Comparison of ENCODE assay signal across 8 cellular contexts in the genomic region with DNA sequence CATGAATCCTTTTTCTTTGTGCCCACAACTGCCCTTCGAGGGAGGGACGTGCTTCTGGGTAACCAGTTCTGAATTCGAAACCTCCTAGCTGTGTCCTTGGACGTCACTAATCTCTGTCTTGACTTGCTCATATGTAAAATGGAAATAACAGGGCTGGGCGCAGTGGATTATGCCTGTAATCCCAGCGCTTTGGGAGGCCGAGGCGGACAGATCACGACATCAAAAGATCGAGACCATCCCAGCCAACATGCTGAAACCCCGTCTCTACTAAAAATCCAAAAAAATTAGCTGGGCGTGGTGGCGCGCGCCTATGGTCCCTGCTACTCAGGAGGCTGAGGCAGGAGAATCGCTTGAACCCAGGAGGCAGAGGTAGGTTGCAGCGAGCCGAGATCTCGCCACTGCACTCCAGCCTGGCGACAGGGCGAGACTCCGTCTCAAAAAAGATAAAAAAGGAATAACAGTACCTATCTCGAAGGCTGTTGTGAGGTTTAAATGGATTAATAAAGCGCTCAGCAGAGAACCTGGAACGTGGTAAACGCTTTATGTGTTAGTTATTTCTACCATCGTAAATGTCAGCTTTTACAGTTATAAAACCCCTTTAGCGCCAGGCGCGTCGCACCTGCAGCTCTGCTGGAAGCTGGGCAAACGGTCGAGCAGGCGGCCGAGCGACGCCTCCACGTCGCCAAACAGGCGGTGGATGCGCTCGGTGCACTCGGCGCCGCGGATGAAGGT. TPM values are rescaled to one million over a fixed set of nuclear protein-coding genes. Genes with fewer than 3 reads are reported as not detected.
DNase-seq lines count a peak whose midpoint lies in the region; ATAC-seq and TF ChIP-seq lines count a peak whose summit lies in the region.

No MANE protein-coding gene starts in this region.

- no peak for DNase-seq in activated CD4-positive, alpha-beta T cell treated with anti-CD3 and anti-CD28 coated beads, Interleukin-2, amount 10 ng/mL, durations not matched to agents 7 days and 5 days
- no peak for DNase-seq in activated CD4-positive, alpha-beta T cell treated with anti-CD3 and anti-CD28 coated beads, Interleukin-2, amount 50 U/mL, for 48 hours
- no peak for DNase-seq in brain microvascular endothelial cell
- no peak for DNase-seq in memory B cell (ENCODE audit: low spot score in 2 of 2)
- peak in 1 of 2 donors; percentile 46 for DNase-seq in tibial artery
- DNase-seq in pons (ENCODE audit: low spot score) = no peak
- no peak for DNase-seq in GM03348 (ENCODE audit: low spot score)

- no peaks in the 10 kb centered on the region for H3K9me3 Mint-ChIP-seq in activated CD4-positive, alpha-beta T cell treated with anti-CD3 and anti-CD28 coated beads, Interleukin-2, amount 10 ng/mL, durations not matched to agents 7 days and 5 days
- no peaks in the 10 kb centered on the region for H3K9me3 Mint-ChIP-seq in memory B cell

- H3K36me3 ChIP-seq in brain microvascular endothelial cell (replicated peaks) (peaks cover 38% of the 10 kb centered on the region), tibial artery (peaks cover 37 to 50% (median 44%) of the 10 kb centered on the region in 3 donors)

- no peaks in the 10 kb centered on the region for H3K27me3 Mint-ChIP-seq in activated CD4-positive, alpha-beta T cell treated with anti-CD3 and anti-CD28 coated beads, Interleukin-2, amount 10 ng/mL, durations not matched to agents 7 days and 5 days
- H3K27me3 Mint-ChIP-seq in memory B cell = no peaks in the 10 kb centered on the region

- H3K4me1 Mint-ChIP-seq in activated CD4-positive, alpha-beta T cell treated with anti-CD3 and anti-CD28 coated beads, Interleukin-2, amount 10 ng/mL, durations not matched to agents 7 days and 5 days = peaks cover 53% of the 10 kb centered on the region
- H3K4me1 Mint-ChIP-seq in memory B cell = peaks cover 20% of the 10 kb centered on the region

- H3K27ac Mint-ChIP-seq in activated CD4-positive, alpha-beta T cell treated with anti-CD3 and anti-CD28 coated beads, Interleukin-2, amount 10 ng/mL, durations not matched to agents 7 days and 5 days = peak overlapping the region; percentile 99
- peak overlapping the region; percentile 92 for H3K27ac Mint-ChIP-seq in memory B cell

- in situ Hi-C loops in brain microvascular endothelial cell (cut with HindIII; ENCODE audit: low pct_ligation_motif_present, low sequenced_read_pairs) = no loop called here

- no peaks in the 10 kb centered on the region for H3K9me3 ChIP-seq in tibial artery

- H3K27me3 ChIP-seq in brain microvascular endothelial cell (replicated peaks) = no peaks in the 10 kb centered on the region
- H3K27me3 ChIP-seq in tibial artery = no peaks in the 10 kb centered on the region

- H3K4me3 Mint-ChIP-seq in activated CD4-positive, alpha-beta T cell treated with anti-CD3 and anti-CD28 coated beads, Interleukin-2, amount 10 ng/mL, durations not matched to agents 7 days and 5 days = peak overlapping the region; percentile 99
- peak overlapping the region; percentile 97 for H3K4me3 Mint-ChIP-seq in memory B cell

- ATAC-seq in memory B cell (ENCODE audit: low read depth) = no peak
- ATAC-seq in HG03045 (IDR thresholded peaks at IDR 0.05; ENCODE audit: unreplicated experiment) = no peak

- no peak for TF ChIP-seq CTCF in brain microvascular endothelial cell (IDR thresholded peaks at IDR 0.05; ENCODE audit: low read depth, low read length, missing control alignments)
- TF ChIP-seq CTCF in tibial artery (IDR thresholded peaks at IDR 0.05) = no peak

- H3K27ac ChIP-seq in brain microvascular endothelial cell = peak overlapping the region; percentile 87
- peak overlapping the region; percentile 87 to 95 for H3K27ac ChIP-seq in tibial artery

- H3K4me3 ChIP-seq in brain microvascular endothelial cell (ENCODE audit: low read depth, low read length) (peak overlapping the region; percentile 78), tibial artery (peak overlapping the region; percentile 70 to 88)

- H3K4me1 ChIP-seq in tibial artery = peaks cover 0 to 27% (median 26%) of the 10 kb centered on the region in 4 donors

- peaks cover 45% of the 10 kb centered on the region for H3K36me3 Mint-ChIP-seq in activated CD4-positive, alpha-beta T cell treated with anti-CD3 and anti-CD28 coated beads, Interleukin-2, amount 10 ng/mL, durations not matched to agents 7 days and 5 days (ENCODE audit: low read depth)
- peaks cover 19% of the 10 kb centered on the region for H3K36me3 Mint-ChIP-seq in memory B cell

- POLR2A ChIA-PET in activated CD4-positive, alpha-beta T cell treated with anti-CD3 and anti-CD28 coated beads, Interleukin-2, amount 10 ng/mL, durations not matched to agents 7 days and 5 days (lab: Charles Lee) = interaction anchor here (0.7 kb wide), 1 partner anchor 8 kb away, joined by 6 read pairs; no protein-coding TSS in a partner anchor

- CTCF ChIA-PET in activated CD4-positive, alpha-beta T cell treated with anti-CD3 and anti-CD28 coated beads, Interleukin-2, amount 10 ng/mL, durations not matched to agents 7 days and 5 days (lab: Charles Lee) = interaction anchor here (0.6 to 1.7 kb wide), 9 partner anchors 9 to 1155 kb away, joined by 3 to 10 read pairs (median 3); partner anchors contain the start of genes PDF and VPS4A

- intact Hi-C loops in tibial artery (cut with DNase I; ENCODE audit: low total_unique reads) = loop anchor here (10.0 kb wide), 1 partner anchor 804 kb away; the partner anchor contains the start of gene ZFP90

RNA-seq across cellular contexts. Expression of gene COG8, which starts 0.6 kb away (rescaled TPM):
- total RNA-seq in activated CD4-positive, alpha-beta T cell treated with anti-CD3 and anti-CD28 coated beads, Interleukin-2, amount 10 ng/mL, durations not matched to agents 7 days and 5 days = 10 to 100 TPM; 31.5 to 32.9 TPM

RNA-seq across cellular contexts. Expression of gene NIP7, which starts 0.8 kb away (rescaled TPM):
- 10 to 100 TPM; 36.5 to 38.0 TPM for total RNA-seq in activated CD4-positive, alpha-beta T cell treated with anti-CD3 and anti-CD28 coated beads, Interleukin-2, amount 10 ng/mL, durations not matched to agents 7 days and 5 days

RNA-seq across cellular contexts. Expression of gene PDF, which starts 8.3 kb away (rescaled TPM):
- total RNA-seq in activated CD4-positive, alpha-beta T cell treated with anti-CD3 and anti-CD28 coated beads, Interleukin-2, amount 10 ng/mL, durations not matched to agents 7 days and 5 days = 10 to 100 TPM in 1 of 2 experiments, 1 to 10 TPM in 1; 9.1 to 15.2 TPM

RNA-seq across cellular contexts. Expression of gene TMED6, which starts 12.9 kb away (rescaled TPM):
- total RNA-seq in activated CD4-positive, alpha-beta T cell treated with anti-CD3 and anti-CD28 coated beads, Interleukin-2, amount 10 ng/mL, durations not matched to agents 7 days and 5 days = 1 to 10 TPM; 1.0 to 1.3 TPM

RNA-seq across cellular contexts. Expression of gene VPS4A, which starts 27.6 kb away (rescaled TPM):
- 10 to 100 TPM; 33.4 to 35.4 TPM for total RNA-seq in activated CD4-positive, alpha-beta T cell treated with anti-CD3 and anti-CD28 coated beads, Interleukin-2, amount 10 ng/mL, durations not matched to agents 7 days and 5 days
